9 cellular contexts compared by ENCODE assay signal in the genomic region with DNA sequence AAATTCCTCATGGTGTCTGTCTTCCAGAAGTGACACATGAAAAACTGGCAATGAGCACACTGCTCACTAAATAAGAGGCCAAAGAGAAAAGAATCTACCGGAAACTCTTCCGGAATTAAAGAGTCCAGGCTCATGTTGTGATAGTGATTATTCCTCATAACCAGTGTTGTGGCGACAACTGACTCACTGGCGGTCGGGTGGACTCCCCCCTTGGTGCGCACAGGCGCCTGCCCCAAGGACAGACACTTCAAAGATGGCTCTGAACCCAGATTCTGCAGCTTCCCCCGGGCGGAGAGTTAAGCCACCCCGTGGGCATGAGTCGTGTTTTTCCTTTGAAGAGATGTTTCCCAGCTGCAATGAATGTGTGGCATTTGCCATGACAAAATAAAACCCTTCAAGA. TPM values are rescaled to one million over a fixed set of nuclear protein-coding genes. Genes with fewer than 3 reads are reported as not detected.
DNase-seq lines count a peak whose midpoint lies in the region; ATAC-seq, FAIRE-seq and TF ChIP-seq lines count a peak whose summit lies in the region.
"Had no signal": no experiment of that assay in that cellular context is flagged by ENCODE, and none has a peak within 500 bp of the region (broad histone marks: within the 10 kb centered on the region; RNA-seq: fewer than 3 reads in every experiment).

No MANE protein-coding gene starts in this region.

- intact Hi-C loops in sigmoid colon (cut with DNase I) (loop anchor here (2.0 to 5.0 kb wide), 4 partner anchors 59 to 211 kb away; partner anchors contain the start of gene EEF1AKMT1), MCF 10A (cut with micrococcal nuclease) (loop anchor here (5.0 kb wide), 1 partner anchor 531 kb away; no protein-coding TSS in a partner anchor), OCI-LY7 (cut with micrococcal nuclease; ENCODE audit: unreplicated experiment) (loop anchor here (2.0 kb wide), 1 partner anchor 211 kb away; no protein-coding TSS in a partner anchor)

- CTCF ChIA-PET in MCF 10A (lab: Yijun Ruan, JAX) = interaction anchor here (0.9 to 7.1 kb wide), 5 partner anchors 10 to 218 kb away, joined by 3 to 60 read pairs (median 8); no protein-coding TSS in a partner anchor
- CTCF ChIA-PET in OCI-LY7 (lab: Charles Lee; ENCODE audit: unreplicated experiment) = no interaction called here

- H3K4me1 ChIP-seq in sigmoid colon = peaks cover 0 to 21% (median 15%) of the 10 kb centered on the region in 4 donors
- H3K4me1 ChIP-seq in OCI-LY7 (ENCODE audit: insufficient read depth, low read length, poor library complexity, severe bottlenecking) = no peaks in the 10 kb centered on the region

- DNase-seq in Daoy (ENCODE audit: low read depth) = peak; percentile 84
- peak; percentile 58 for DNase-seq in RCC 7860 (ENCODE audit: low spot score)
- DNase-seq in fibroblast of gingiva (ENCODE audit: low read depth) = peak; percentile 41
- DNase-seq in sigmoid colon = no peak
- DNase-seq in MCF 10A (ENCODE audit: unreplicated experiment) = no peak
- no peak for DNase-seq in OCI-LY7 (ENCODE audit: low spot score)
- no peak for DNase-seq in central memory CD4-positive, alpha-beta T cell
- DNase-seq: NCI-H1092 had no signal

- H3K9me3 Mint-ChIP-seq in MCF 10A (ENCODE audit: unreplicated experiment) = no peaks in the 10 kb centered on the region

- H3K27me3 ChIP-seq in sigmoid colon = peaks cover 0 to 3% (median 0%) of the 10 kb centered on the region in 3 donors

- TF ChIP-seq POLR2A in sigmoid colon (IDR thresholded peaks at IDR 0.05) = no peak

- POLR2A ChIA-PET in MCF 10A (lab: Yijun Ruan, JAX) (no interaction called here), OCI-LY7 (lab: Charles Lee) (no interaction called here)

- no peak overlapping the region for H3K27ac Mint-ChIP-seq in MCF 10A (ENCODE audit: low read depth, unreplicated experiment)

- no peaks in the 10 kb centered on the region for H3K79me2 ChIP-seq in OCI-LY7 (ENCODE audit: insufficient read depth, low read depth, low read length)

- H3K27ac ChIP-seq in sigmoid colon (peak overlapping the region; percentile 66 to 75 (median 70)), OCI-LY7 (ENCODE audit: low read depth, low read length, poor library complexity, severe bottlenecking) (no peak overlapping the region)

- ATAC-seq in HG02884 (IDR thresholded peaks at IDR 0.05; ENCODE audit: unreplicated experiment) = no peak

- no peak overlapping the region for H2AFZ ChIP-seq in OCI-LY7 (ENCODE audit: low read length)

- no peaks in the 10 kb centered on the region for H3K27me3 Mint-ChIP-seq in MCF 10A (ENCODE audit: insufficient read depth, unreplicated experiment)

- H3K4me2 ChIP-seq in OCI-LY7 (ENCODE audit: low read length) = no peak overlapping the region

- no TSS peak for BruUV-seq in MCF 10A (replicated peaks; lab: Mats Ljungman, UMichigan)
- BruUV-seq in OCI-LY7 (replicated peaks; lab: Mats Ljungman, UMichigan) = no TSS peak

- H3K4me1 Mint-ChIP-seq in MCF 10A (ENCODE audit: insufficient read depth, unreplicated experiment) = peaks cover 19% of the 10 kb centered on the region

- H4K20me1 ChIP-seq in OCI-LY7 (ENCODE audit: insufficient read depth, low read length) = no peaks in the 10 kb centered on the region

- no peak overlapping the region for H3K4me3 Mint-ChIP-seq in MCF 10A (ENCODE audit: unreplicated experiment)

- WGBS in sigmoid colon, 2 donors = 61 to 66% methylated on average over 11 of the region's 11 CpGs

- H3K36me3 ChIP-seq in sigmoid colon (no peaks in the 10 kb centered on the region), OCI-LY7 (ENCODE audit: insufficient read depth, low read length) (no peaks in the 10 kb centered on the region)

- no peaks in the 10 kb centered on the region for H3K9me3 ChIP-seq in sigmoid colon
- H3K9me3 ChIP-seq in OCI-LY7 (ENCODE audit: low read length) = no peaks in the 10 kb centered on the region

- FAIRE-seq in RCC 7860 (lab: Jason Lieb, UNC) = no peak

- no peaks in the 10 kb centered on the region for H3K36me3 Mint-ChIP-seq in MCF 10A (ENCODE audit: insufficient read depth, unreplicated experiment)

- H3K9me2 ChIP-seq in OCI-LY7 (ENCODE audit: insufficient read depth, low read length) = no peaks in the 10 kb centered on the region

- H3K4me3 ChIP-seq in sigmoid colon = no peak overlapping the region
- no peak overlapping the region for H3K4me3 ChIP-seq in OCI-LY7 (ENCODE audit: low read depth, low read length, poor library complexity, severe bottlenecking)

- TF ChIP-seq EP300 in sigmoid colon (IDR thresholded peaks at IDR 0.05) = no peak

- TF ChIP-seq CTCF in sigmoid colon (IDR thresholded peaks at IDR 0.05) (no peak), MCF 10A (IDR thresholded peaks at IDR 0.05; ENCODE audit: unreplicated experiment) (no peak), OCI-LY7 (conservative IDR thresholded peaks at IDR 0.05; ENCODE audit: low read length) (no peak)

RNA-seq across cellular contexts. Expression of gene IL17D, which starts 10.3 kb away (rescaled TPM):
- 0.46 and 2.7 TPM in 2 replicates for total RNA-seq in Daoy (2014; rRNA removed; shearing (Covaris generic))
- total RNA-seq in sigmoid colon (1 to 10 TPM; 1.4 to 3.2 (median 1.6) TPM), MCF 10A (2022) (0.44 and 0.54 TPM in 2 replicates), OCI-LY7 (2022) (0.51 and 0.65 TPM in 2 replicates)
- polyA plus RNA-seq in sigmoid colon = under 1 TPM in 2 of 3 donors, not detected in 1; 0.52 to 0.60 TPM
- 0.21 and 1.1 TPM in 2 replicates for total RNA-seq in OCI-LY7 (2014; rRNA removed; shearing (Covaris generic))

Comparison
In these comparisons a context has a peak if more than half of its experiments do, and no peak if none do; other contexts are left out.
1. DNase-seq: peak in Daoy (single experiment), RCC 7860 (single experiment) and fibroblast of gingiva (single experiment); none in sigmoid colon (single experiment), MCF 10A (single experiment), OCI-LY7 (single experiment) and central memory CD4-positive, alpha-beta T cell (single experiment).